In the genomic region with DNA sequence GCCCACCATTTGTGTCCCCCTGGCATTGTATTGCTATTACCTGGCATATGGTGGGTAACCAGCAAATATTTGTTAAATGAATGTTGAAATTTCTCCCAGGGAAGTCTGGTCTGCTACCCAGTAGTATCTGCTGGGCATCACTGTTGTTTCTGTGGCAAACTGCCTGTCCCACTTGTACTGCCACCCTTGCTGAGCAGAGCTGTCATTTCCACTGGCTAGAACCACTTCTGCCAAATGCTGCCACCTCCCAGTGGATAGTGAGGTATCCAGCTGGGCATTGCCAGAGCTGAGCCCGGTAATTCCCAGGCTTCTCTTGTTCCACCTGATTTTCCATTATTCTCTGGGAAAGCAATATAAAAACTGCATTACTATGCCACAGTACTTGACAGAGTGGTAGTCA, we compare ENCODE assay signal across 28 cellular contexts.
"Had no signal": no experiment of that assay in that cellular context is flagged by ENCODE, and none has a peak within 500 bp of the region (broad histone marks: within the 10 kb centered on the region; RNA-seq: fewer than 3 reads in every experiment).

No MANE protein-coding gene starts in this region.

- H3K4me3 ChIP-seq: K562, PC-9, SJCRH30, SK-N-MC had no signal

- H3K27ac ChIP-seq: brain microvascular endothelial cell, PC-9, RWPE1, SJCRH30, SK-N-MC had no signal

- H3K9me3 ChIP-seq: SJCRH30 had no signal

- ATAC-seq: activated CD8-positive, alpha-beta T cell treated with anti-CD3 and anti-CD28 coated beads for 36 hours; activated T-cell treated with anti-CD3 and anti-CD28 coated beads, Interleukin-2, amount 50 U/mL, for 72 hours; activated T-helper 17 cell treated with anti-CD3 and anti-CD28 coated beads, Interleukin-2, amount 50 U/mL, for 72 hours; K562 had no signal

- H3K36me3 ChIP-seq: brain microvascular endothelial cell, SJCRH30 had no signal

- H3K4me1 ChIP-seq: SJCRH30 had no signal

- H3K27me3 ChIP-seq: brain microvascular endothelial cell, SJCRH30 had no signal

- DNase-seq: activated CD4-positive, alpha-beta T cell treated with anti-CD3 and anti-CD28 coated beads, Interleukin-2, amount 10 ng/mL, durations not matched to agents 24 days and 14 days; activated CD4-positive, alpha-beta T cell treated with anti-CD3 and anti-CD28 coated beads, Interleukin-2, amount 50 U/mL, for 4 hours; activated CD8-positive, alpha-beta T cell treated with anti-CD3 and anti-CD28 coated beads for 36 hours; activated effector memory CD4-positive, alpha-beta T cell treated with anti-CD3 and anti-CD28 coated beads, Interleukin-2, amount 50 U/mL, for 16 hours; activated naive CD4-positive, alpha-beta T cell; activated naive CD4-positive, alpha-beta T cell treated with anti-CD3 and anti-CD28 coated beads, Interleukin-2, amount 50 U/mL, for 16 hours; activated naive CD8-positive, alpha-beta T cell treated with anti-CD3 and anti-CD28 coated beads for 36 hours; activated T-cell treated with anti-CD3 and anti-CD28 coated beads, Interleukin-2, amount 50 U/mL, for 1 hour; activated T-cell treated with anti-CD3 and anti-CD28 coated beads, Interleukin-2, amount 50 U/mL, for 72 hours; amniotic stem cell; aorta; brain microvascular endothelial cell; NCI-H1105; NCI-H1417 treated with DMSO at 0.1 percent for 48 hours; NCI-H187 treated with DMSO at 0.1 percent for 48 hours; NCI-H2081; NCI-H2171; NCI-H510A; NCI-H526; NCI-H82; PC-9; SHP77; SJCRH30; T1000 had no signal
